ENCODE assay signal across 22 cellular contexts in the genomic region with DNA sequence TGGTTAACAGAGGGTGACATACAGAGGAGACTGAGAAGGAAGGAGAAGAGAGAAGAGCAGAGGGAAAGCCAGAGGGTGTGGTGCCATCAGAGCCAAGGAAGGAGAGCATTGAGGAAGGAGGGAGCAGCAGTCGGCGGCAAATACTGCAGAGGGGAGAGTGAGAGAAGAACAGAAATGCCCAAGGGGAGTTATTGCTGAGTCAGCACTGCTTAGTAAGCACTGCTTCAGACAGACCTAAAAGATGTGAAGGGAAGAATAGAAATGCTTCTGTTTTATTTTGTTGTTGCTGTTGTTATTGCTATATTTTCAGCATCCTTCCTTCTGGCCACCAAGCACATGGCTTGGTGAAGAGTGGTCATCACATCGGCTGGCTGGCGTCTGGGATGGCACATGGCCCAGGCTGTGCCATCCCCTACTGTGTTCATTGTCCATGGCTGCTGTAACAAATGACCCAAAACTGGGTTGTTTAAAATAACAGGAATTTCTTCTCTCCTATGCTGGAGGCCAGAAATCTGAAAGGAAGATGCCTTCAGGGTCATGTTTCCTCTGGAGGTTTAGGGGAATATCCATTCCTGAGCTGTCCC.
DNase-seq lines count a peak whose midpoint lies in the region; ATAC-seq, FAIRE-seq and TF ChIP-seq lines count a peak whose summit lies in the region.
"Had no signal": no experiment of that assay in that cellular context is flagged by ENCODE, and none has a peak within 500 bp of the region (broad histone marks: within the 10 kb centered on the region; RNA-seq: fewer than 3 reads in every experiment).

No MANE protein-coding gene starts in this region.

- no peak overlapping the region for H3K18ac ChIP-seq in IMR-90 (ENCODE audit: low read depth, low read length)

- H4K91ac ChIP-seq in IMR-90 (ENCODE audit: insufficient read depth, low read depth, low read length) = no peak overlapping the region

- no peak overlapping the region for H2BK5ac ChIP-seq in IMR-90 (ENCODE audit: low read depth, low read length, poor library complexity, severe bottlenecking)

- dilution Hi-C loops in IMR-90 (cut with HindIII; ENCODE audit: low sequenced_read_pairs, unreplicated experiment) = no loop called here

- no peak for TF ChIP-seq EP300 in HepG2 (IDR thresholded peaks at IDR 0.05; ENCODE audit: low read depth in 2 of 2, low read length in 2 of 2)
- no peak for TF ChIP-seq EP300 in HepG2 (CRISPR knock-in tag; IDR thresholded peaks at IDR 0.05; ENCODE audit: borderline replicate concordance)

- H3K36me3 ChIP-seq in HepG2 (replicated peaks in 1 of 2; ENCODE audit: control insufficient read depth in 1 of 2, insufficient read depth in 2 of 2, low read length in 2 of 2) = no peaks in the 10 kb centered on the region
- no peaks in the 10 kb centered on the region for H3K36me3 ChIP-seq in right lobe of liver
- H3K36me3 ChIP-seq in IMR-90 (ENCODE audit: control insufficient read depth, insufficient read depth, low read length) = no peaks in the 10 kb centered on the region
- no peaks in the 10 kb centered on the region for H3K36me3 ChIP-seq in tibial artery
- H3K36me3 ChIP-seq: BLaER1 had no signal

- no peak overlapping the region for H4K8ac ChIP-seq in IMR-90 (ENCODE audit: low read depth in 2 of 2, low read length in 2 of 2)

- CTCF ChIA-PET in HepG2 (lab: Yijun Ruan, JAX; ENCODE audit: low intra/inter-chr PET ratio, low total read pairs) (no interaction called here), IMR-90 (lab: Yijun Ruan, JAX) (no interaction called here)

- H3K9me3 ChIP-seq in HepG2 (ENCODE audit: low read length) = no peaks in the 10 kb centered on the region
- no peaks in the 10 kb centered on the region for H3K9me3 ChIP-seq in right lobe of liver
- no peaks in the 10 kb centered on the region for H3K9me3 ChIP-seq in IMR-90 (ENCODE audit: control insufficient read depth, insufficient read depth, low read length)
- no peaks in the 10 kb centered on the region for H3K9me3 ChIP-seq in tibial artery
- H3K9me3 ChIP-seq: BLaER1, Caco-2 had no signal

- DNase-seq in HepG2 (ENCODE audit: low spot score) = no peak
- no peak for DNase-seq in right lobe of liver
- no peak for DNase-seq in IMR-90
- DNase-seq in cerebellum (ENCODE audit: low spot score) = peak; percentile 48
- DNase-seq in tibial artery = no peak
- no peak for DNase-seq in mesenteric fat pad (ENCODE audit: low spot score)
- no peak for DNase-seq in effector CD8-positive, alpha-beta T cell (lab: John Stamatoyannopoulos, UW)
- DNase-seq: 8988T; Caco-2; CD4-positive, CD25-positive, alpha-beta regulatory T cell; CD8-positive, alpha-beta T cell; DMS153; DND-41; GDM1; GOT3; H7; HCEC 1CT had no signal

- no peak overlapping the region for H3K4me2 ChIP-seq in HepG2 (ENCODE audit: low read depth, low read length)
- H3K4me2 ChIP-seq in IMR-90 (ENCODE audit: low read depth, low read length) = no peak overlapping the region
- H3K4me2 ChIP-seq: BLaER1 had no signal

- no peak overlapping the region for H2AFZ ChIP-seq in HepG2 (ENCODE audit: low read length)
- H2AFZ ChIP-seq in IMR-90 (replicated peaks; ENCODE audit: low read length, poor library complexity) = no peak overlapping the region

- in situ Hi-C loops in HepG2 (cut with HindIII; ENCODE audit: extremely low pct_ligation_motif_present, low pct_unique_long_range_greater_than_20kb) (no loop called here), IMR-90 (cut with MboI; ENCODE audit: low sequenced_read_pairs) (no loop called here)

- H3K9me1 ChIP-seq in IMR-90 (ENCODE audit: insufficient read depth, low read length) = no peaks in the 10 kb centered on the region

- ATAC-seq in HepG2 (no peak), right lobe of liver (no peak), IMR-90 (ENCODE audit: low read depth) (no peak), GM21447 (IDR thresholded peaks at IDR 0.05; ENCODE audit: unreplicated experiment) (no peak)
- ATAC-seq: CD8-positive, alpha-beta T cell; GM12878 had no signal

- FAIRE-seq in HepG2 (lab: Jason Lieb, UNC) = no peak
- FAIRE-seq: GM12878, GM19239 had no signal

- no peak overlapping the region for H3K4ac ChIP-seq in IMR-90 (ENCODE audit: low read depth, low read length)

- H3K4me1 ChIP-seq in HepG2 (ENCODE audit: insufficient read depth, low read length) (no peaks in the 10 kb centered on the region), right lobe of liver (no peaks in the 10 kb centered on the region), IMR-90 (ENCODE audit: control insufficient read depth, insufficient read depth, low read length) (no peaks in the 10 kb centered on the region), tibial artery (peaks cover 0 to 56% (median 21%) of the 10 kb centered on the region in 4 donors)
- H3K4me1 ChIP-seq: BLaER1, Caco-2 had no signal

- H2AK5ac ChIP-seq in IMR-90 (ENCODE audit: low read depth, low read length) = no peak overlapping the region

- H3K14ac ChIP-seq in IMR-90 (replicated peaks; ENCODE audit: low read depth, low read length) = no peak overlapping the region

- TF ChIP-seq POLR2A in HepG2 (IDR thresholded peaks at IDR 0.05; ENCODE audit: insufficient read depth in 1 of 2, low read depth in 2 of 2, low read length in 2 of 2) (no peak), right lobe of liver (IDR thresholded peaks at IDR 0.05) (no peak), IMR-90 (IDR thresholded peaks at IDR 0.05; ENCODE audit: low read depth, low read length) (no peak)

- H3K9ac ChIP-seq in HepG2 (ENCODE audit: insufficient read depth, low read depth, low read length) (no peak overlapping the region), IMR-90 (ENCODE audit: low read depth, low read length) (no peak overlapping the region)
- H3K9ac ChIP-seq: BLaER1 had no signal

- H3K56ac ChIP-seq in IMR-90 (ENCODE audit: extremely low read depth, insufficient read depth, low read length) = no peak overlapping the region

- POLR2A ChIA-PET in HepG2 (lab: Yijun Ruan, JAX) (no interaction called here), IMR-90 (lab: Charles Lee; ENCODE audit: unreplicated experiment) (no interaction called here)

- H4K5ac ChIP-seq in IMR-90 (ENCODE audit: low read depth, low read length) = no peak overlapping the region

- H2AK9ac ChIP-seq in IMR-90 (replicated peaks; ENCODE audit: low read depth, low read length, poor library complexity) = no peak overlapping the region

- intact Hi-C loops in HepG2 (cut with micrococcal nuclease; ENCODE audit: unreplicated experiment) (no loop called here), right lobe of liver (cut with DNase I) (no loop called here), IMR-90 (cut with micrococcal nuclease) (no loop called here), tibial artery (cut with DNase I; ENCODE audit: low total_unique reads) (no loop called here)

- no peak overlapping the region for H2BK20ac ChIP-seq in IMR-90 (ENCODE audit: low read depth, low read length)

- no peak overlapping the region for H3K4me3 ChIP-seq in HepG2 (replicated peaks in 1 of 3; ENCODE audit: insufficient read depth in 1 of 3, low read depth in 2 of 3, low read length in 3 of 3)
- no peak overlapping the region for H3K4me3 ChIP-seq in right lobe of liver
- no peak overlapping the region for H3K4me3 ChIP-seq in IMR-90 (ENCODE audit: insufficient read depth, low read depth, low read length)
- no peak overlapping the region for H3K4me3 ChIP-seq in tibial artery
- H3K4me3 ChIP-seq: BLaER1, GM12878 had no signal

- WGBS in HepG2 (ENCODE audit: low lambda C conversion rate) = 41% methylated on average over 4 of the region's 4 CpGs
- 68% methylated on average over 2 of the region's 4 CpGs for WGBS in right lobe of liver (ENCODE audit: insufficient coverage, low coverage, low lambda C conversion rate, missing lambda C conversion rate)
- WGBS in IMR-90 (ENCODE audit: extremely low coverage in 2 of 2, insufficient read length in 1 of 2), 2 experiments = no CpG with 5 or more reads among the region's 4 CpGs

- H2BK120ac ChIP-seq in IMR-90 (ENCODE audit: low read depth, low read length) = no peak overlapping the region

- no peak for TF ChIP-seq RAD21 in HepG2 (CRISPR knock-in tag; IDR thresholded peaks at IDR 0.05)
- no peak for TF ChIP-seq RAD21 in IMR-90 (IDR thresholded peaks at IDR 0.05; ENCODE audit: low read length)

- H3K27ac ChIP-seq in HepG2 (ENCODE audit: extremely low read length, insufficient read depth, low read length) (no peak overlapping the region), right lobe of liver (no peak overlapping the region), IMR-90 (ENCODE audit: insufficient read depth, low read length) (no peak overlapping the region), tibial artery (peak overlapping the region; percentile 78 to 89)
- H3K27ac ChIP-seq: BLaER1, C4-2B had no signal

- H3K79me2 ChIP-seq in HepG2 (ENCODE audit: insufficient read depth, low read length) = no peaks in the 10 kb centered on the region

- BruUV-seq in HepG2 (replicated peaks; lab: Mats Ljungman, UMichigan) = no TSS peak
- no TSS peak for BruUV-seq in IMR-90 (replicated peaks; lab: Mats Ljungman, UMichigan)

- no peak overlapping the region for H3K23ac ChIP-seq in IMR-90 (ENCODE audit: low read depth, low read length)

- H2BK15ac ChIP-seq in IMR-90 (ENCODE audit: low read depth, low read length) = no peak overlapping the region

- TF ChIP-seq CTCF in HepG2 (CRISPR knock-in tag; IDR thresholded peaks at IDR 0.05) (no peak), right lobe of liver (IDR thresholded peaks at IDR 0.05) (no peak), IMR-90 (conservative IDR thresholded peaks at IDR 0.05; ENCODE audit: low read depth, low read length) (no peak), tibial artery (IDR thresholded peaks at IDR 0.05) (no peak)

- H3K79me1 ChIP-seq in IMR-90 (ENCODE audit: low read depth in 1 of 2, low read length in 2 of 2) = no peaks in the 10 kb centered on the region

- H3K27me3 ChIP-seq in HepG2 (ENCODE audit: control insufficient read depth in 1 of 2, insufficient read depth in 2 of 2, low read length in 2 of 2) (no peaks in the 10 kb centered on the region), right lobe of liver (no peaks in the 10 kb centered on the region), IMR-90 (ENCODE audit: control insufficient read depth, insufficient read depth, low read length) (no peaks in the 10 kb centered on the region), tibial artery (no peaks in the 10 kb centered on the region)
- H3K27me3 ChIP-seq: BLaER1 had no signal

- H4K20me1 ChIP-seq in HepG2 (ENCODE audit: insufficient read depth, low read length) = no peaks in the 10 kb centered on the region
- no peaks in the 10 kb centered on the region for H4K20me1 ChIP-seq in IMR-90 (ENCODE audit: insufficient read depth, low read length)
- H4K20me1 ChIP-seq: BLaER1 had no signal

TF ChIP-seq in HepG2, 621 proteins besides CTCF, POLR2A, EP300 and RAD21:
- TF ChIP-seq MAFK (conservative IDR thresholded peaks at IDR 0.05 in 1 of 2, IDR thresholded peaks at IDR 0.05 in 1 of 2; ENCODE audit: low read length in 2 of 2) (peak; percentile 99 to 100), ZNF788 (CRISPR knock-in tag; IDR thresholded peaks at IDR 0.05; ENCODE audit: borderline replicate concordance) (no peak), MAFF (IDR thresholded peaks at IDR 0.05; ENCODE audit: low read depth, low read length) (peak; percentile 99)

TF ChIP-seq in IMR-90, 13 proteins besides CTCF, POLR2A, EP300 and RAD21 (continues in another document):
- peak; percentile 99 for TF ChIP-seq MAFK (IDR thresholded peaks at IDR 0.05; ENCODE audit: low read depth, low read length)

Comparison
In these comparisons a context has a peak if more than half of its experiments do, and no peak if none do; other contexts are left out.
1. H3K27ac ChIP-seq: peak in tibial artery (2 of 2); none in HepG2 (single experiment), right lobe of liver (0 of 3) and IMR-90 (single experiment).